In genomic region chr2:226181909-226182308, GRCh38 we compare ENCODE assay signal across 35 cellular contexts.
"Had no signal": no experiment of that assay in that cellular context is flagged by ENCODE, and none has a peak within 500 bp of the region (broad histone marks: within the 10 kb centered on the region; RNA-seq: fewer than 3 reads in every experiment).

No MANE protein-coding gene starts in this region.

- H3K4me3 Mint-ChIP-seq: activated B cell treated with CpG ODN at 0.5 μM for 24 hours; activated CD4-positive, alpha-beta memory T cell treated with anti-CD3 and anti-CD28 coated beads for 36 hours; activated CD4-positive, alpha-beta T cell treated with anti-CD3 and anti-CD28 coated beads, Interleukin-2, amount 10 ng/mL, durations not matched to agents 24 days and 14 days; activated CD8-positive, alpha-beta T cell treated with anti-CD3 and anti-CD28 coated beads for 36 hours; activated naive CD4-positive, alpha-beta T cell treated with anti-CD3 and anti-CD28 coated beads, Interleukin-2, amount 10 ng/mL, durations not matched to agents 7 days and 5 days; activated naive CD4-positive, alpha-beta T cell treated with anti-CD3 and anti-CD28 coated beads, Interleukin-2, amount 50 U/mL, for 24 hours; activated naive CD8-positive, alpha-beta T cell; activated naive CD8-positive, alpha-beta T cell treated with anti-CD3 and anti-CD28 coated beads, Interleukin-2, amount 10 ng/mL, durations not matched to agents 7 days and 5 days; activated naive CD8-positive, alpha-beta T cell treated with anti-CD3 and anti-CD28 coated beads, Interleukin-2, amount 50 U/mL, for 24 hours; brain; central memory CD8-positive, alpha-beta T cell; T-helper 1 cell treated with Interleukin-12 subunit alpha and Interleukin-12 subunit beta and Interleukin-4 antibody, amounts not matched to agents 30 μg/mL and 1 μg/mL, for 36 hours; T-helper 2 cell treated with Interferon-gamma antibody and Interleukin-4, amounts not matched to agents 5 μg/mL and 100 μg/mL, for 36 hours had no signal

- H3K4me1 Mint-ChIP-seq: activated B cell treated with CpG ODN at 0.5 μM for 24 hours; activated CD4-positive, alpha-beta T cell treated with anti-CD3 and anti-CD28 coated beads, Interleukin-2, amount 10 ng/mL, durations not matched to agents 24 days and 14 days; activated naive CD4-positive, alpha-beta T cell treated with anti-CD3 and anti-CD28 coated beads, Interleukin-2, amount 10 ng/mL, durations not matched to agents 7 days and 5 days; activated naive CD4-positive, alpha-beta T cell treated with anti-CD3 and anti-CD28 coated beads, Interleukin-2, amount 50 U/mL, for 24 hours; activated naive CD8-positive, alpha-beta T cell treated with anti-CD3 and anti-CD28 coated beads, Interleukin-2, amount 10 ng/mL, durations not matched to agents 7 days and 5 days; activated naive CD8-positive, alpha-beta T cell treated with anti-CD3 and anti-CD28 coated beads, Interleukin-2, amount 50 U/mL, for 24 hours; central memory CD8-positive, alpha-beta T cell had no signal

- H3K27me3 ChIP-seq: ascending aorta, cardiac muscle cell had no signal

- H3K36me3 ChIP-seq: ascending aorta, cardiac muscle cell had no signal

- H3K9me3 Mint-ChIP-seq: activated CD4-positive, alpha-beta T cell treated with anti-CD3 and anti-CD28 coated beads, Interleukin-2, amount 10 ng/mL, durations not matched to agents 24 days and 14 days; activated T-helper 2 cell treated with anti-CD3 and anti-CD28 coated beads, Interferon-gamma antibody, Interleukin-2, Interleukin-4, amounts not matched to agents 10 μg/mL and 5 μg/mL and 100 μg/mL, durations not matched to agents 14 hours and 24 hours and 36 hours had no signal

- H3K27ac ChIP-seq: ascending aorta, cardiac muscle cell, VCaP had no signal

- ATAC-seq: activated CD8-positive, alpha-beta T cell treated with anti-CD3 and anti-CD28 coated beads for 36 hours; activated naive CD8-positive, alpha-beta T cell treated with anti-CD3 and anti-CD28 coated beads, Interleukin-2, amount 50 U/mL, for 24 hours had no signal

- DNase-seq: activated B cell treated with CpG ODN at 0.5 μM for 24 hours; activated CD4-positive, alpha-beta memory T cell treated with anti-CD3 and anti-CD28 coated beads for 36 hours; activated CD4-positive, alpha-beta T cell treated with anti-CD3 and anti-CD28 coated beads for 4 hours; activated CD4-positive, alpha-beta T cell treated with anti-CD3 and anti-CD28 coated beads, Interleukin-2, amount 10 ng/mL, durations not matched to agents 24 days and 14 days; activated CD4-positive, alpha-beta T cell treated with anti-CD3 and anti-CD28 coated beads, Interleukin-2, amount 50 U/mL, for 1 hour; activated CD4-positive, alpha-beta T cell treated with anti-CD3 and anti-CD28 coated beads, Interleukin-2, amount 50 U/mL, for 4 hours; activated CD4-positive, CD25-positive, alpha-beta regulatory T cell treated with anti-CD3 and anti-CD28 coated beads, Interleukin-2, amount 50 U/mL, for 72 hours; activated CD8-positive, alpha-beta memory T cell treated with anti-CD3 and anti-CD28 coated beads, Interleukin-2, amount 50 U/mL, for 4 hours; activated CD8-positive, alpha-beta T cell treated with anti-CD3 and anti-CD28 coated beads for 36 hours; activated effector memory CD4-positive, alpha-beta T cell treated with Interleukin-2 at 50 U/mL for 16 hours; activated gamma-delta T cell; activated naive CD4-positive, alpha-beta T cell treated with anti-CD3 and anti-CD28 coated beads, Interleukin-2, amount 10 ng/mL, durations not matched to agents 7 days and 5 days; activated naive CD4-positive, alpha-beta T cell treated with Interleukin-2 at 50 U/mL for 16 hours; activated naive CD8-positive, alpha-beta T cell treated with anti-CD3 and anti-CD28 coated beads, Interleukin-2, amount 10 ng/mL, durations not matched to agents 7 days and 5 days; activated naive CD8-positive, alpha-beta T cell treated with anti-CD3 and anti-CD28 coated beads, Interleukin-2, amount 50 U/mL, for 24 hours; activated T-cell treated with anti-CD3 and anti-CD28 coated beads for 4 hours; activated T-cell treated with anti-CD3 and anti-CD28 coated beads, Interleukin-2, amount 50 U/mL, for 1 hour; activated T-cell treated with anti-CD3 and anti-CD28 coated beads, Interleukin-2, amount 50 U/mL, for 48 hours; amygdala; anterior cingulate cortex; caudate nucleus; cerebellar nuclear complex; T-helper 1 cell; T-helper 2 cell; T-helper 9 cell had no signal

- H3K4me3 ChIP-seq: ascending aorta, cardiac muscle cell had no signal

- H3K36me3 Mint-ChIP-seq: activated CD4-positive, alpha-beta memory T cell treated with anti-CD3 and anti-CD28 coated beads for 36 hours; activated naive CD4-positive, alpha-beta T cell treated with anti-CD3 and anti-CD28 coated beads, Interleukin-2, amount 10 ng/mL, durations not matched to agents 7 days and 5 days; activated naive CD8-positive, alpha-beta T cell treated with anti-CD3 and anti-CD28 coated beads, Interleukin-2, amount 10 ng/mL, durations not matched to agents 7 days and 5 days; brain had no signal

- H3K27ac Mint-ChIP-seq: activated B cell treated with CpG ODN at 0.5 μM for 24 hours; activated CD4-positive, alpha-beta memory T cell treated with anti-CD3 and anti-CD28 coated beads for 36 hours; activated CD4-positive, alpha-beta T cell treated with anti-CD3 and anti-CD28 coated beads, Interleukin-2, amount 10 ng/mL, durations not matched to agents 24 days and 14 days; activated CD8-positive, alpha-beta T cell treated with anti-CD3 and anti-CD28 coated beads for 36 hours; activated naive CD4-positive, alpha-beta T cell treated with anti-CD3 and anti-CD28 coated beads, Interleukin-2, amount 10 ng/mL, durations not matched to agents 7 days and 5 days; activated naive CD4-positive, alpha-beta T cell treated with anti-CD3 and anti-CD28 coated beads, Interleukin-2, amount 50 U/mL, for 24 hours; activated naive CD8-positive, alpha-beta T cell; activated naive CD8-positive, alpha-beta T cell treated with anti-CD3 and anti-CD28 coated beads, Interleukin-2, amount 10 ng/mL, durations not matched to agents 7 days and 5 days; activated naive CD8-positive, alpha-beta T cell treated with anti-CD3 and anti-CD28 coated beads, Interleukin-2, amount 50 U/mL, for 24 hours; activated T-helper 2 cell treated with anti-CD3 and anti-CD28 coated beads, Interferon-gamma antibody, Interleukin-2, Interleukin-4, amounts not matched to agents 10 μg/mL and 5 μg/mL and 100 μg/mL, durations not matched to agents 14 hours and 24 hours and 36 hours; brain; T-helper 1 cell treated with Interleukin-12 subunit alpha and Interleukin-12 subunit beta and Interleukin-4 antibody, amounts not matched to agents 30 μg/mL and 1 μg/mL, for 36 hours; T-helper 2 cell treated with Interferon-gamma antibody and Interleukin-4, amounts not matched to agents 5 μg/mL and 100 μg/mL, for 36 hours had no signal

- H3K27me3 Mint-ChIP-seq: activated naive CD4-positive, alpha-beta T cell treated with anti-CD3 and anti-CD28 coated beads, Interleukin-2, amount 10 ng/mL, durations not matched to agents 7 days and 5 days; activated naive CD8-positive, alpha-beta T cell treated with anti-CD3 and anti-CD28 coated beads, Interleukin-2, amount 10 ng/mL, durations not matched to agents 7 days and 5 days; brain; central memory CD8-positive, alpha-beta T cell had no signal
